Comparison of ENCODE assay signal across 8 cellular contexts in the genomic region with DNA sequence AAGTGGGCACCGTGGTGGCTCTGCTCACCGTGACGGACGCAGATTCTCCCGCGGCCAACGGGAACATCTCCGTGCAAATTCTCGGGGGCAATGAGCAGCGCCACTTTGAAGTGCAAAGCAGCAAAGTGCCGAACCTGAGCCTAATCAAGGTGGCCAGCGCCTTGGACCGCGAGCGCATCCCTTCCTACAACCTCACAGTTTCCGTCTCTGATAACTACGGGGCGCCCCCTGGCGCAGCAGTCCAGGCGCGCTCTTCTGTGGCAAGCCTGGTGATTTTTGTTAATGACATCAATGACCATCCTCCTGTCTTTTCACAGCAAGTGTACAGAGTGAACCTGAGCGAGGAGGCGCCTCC. TPM values are rescaled to one million over a fixed set of nuclear protein-coding genes. Genes with fewer than 3 reads are reported as not detected.
DNase-seq lines count a peak whose midpoint lies in the region; ATAC-seq lines count a peak whose summit lies in the region.
"Had no signal": no experiment of that assay in that cellular context is flagged by ENCODE, and none has a peak within 500 bp of the region (broad histone marks: within the 10 kb centered on the region; RNA-seq: fewer than 3 reads in every experiment).

No MANE protein-coding gene starts in this region.

- no peaks in the 10 kb centered on the region for H3K9me3 Mint-ChIP-seq in activated naive CD8-positive, alpha-beta T cell treated with anti-CD3 and anti-CD28 coated beads, Interleukin-2, amount 50 U/mL, for 24 hours
- H3K9me3 Mint-ChIP-seq: T-helper 1 cell treated with Interleukin-12 subunit alpha and Interleukin-12 subunit beta and Interleukin-4 antibody, amounts not matched to agents 30 μg/mL and 1 μg/mL, for 36 hours had no signal

- peak overlapping the region; percentile 25 for H3K27ac ChIP-seq in rectal smooth muscle tissue (ENCODE audit: low read depth, low read length)

- no peaks in the 10 kb centered on the region for H3K36me3 ChIP-seq in H7 (replicated peaks; ENCODE audit: control insufficient read depth, insufficient read depth, low read length)
- H3K36me3 ChIP-seq in rectal smooth muscle tissue (ENCODE audit: control insufficient read depth, insufficient read depth, low read length): no peaks in the 10 kb centered on the region

- ATAC-seq in activated naive CD8-positive, alpha-beta T cell treated with anti-CD3 and anti-CD28 coated beads, Interleukin-2, amount 50 U/mL, for 24 hours: no peak
- ATAC-seq in HG02852 (IDR thresholded peaks at IDR 0.05; ENCODE audit: unreplicated experiment): no peak
- ATAC-seq in HG03159 (IDR thresholded peaks at IDR 0.05; ENCODE audit: unreplicated experiment): no peak

- DNase-seq in H7: peak; percentile 51
- peak; percentile 3 for DNase-seq in activated naive CD8-positive, alpha-beta T cell treated with anti-CD3 and anti-CD28 coated beads, Interleukin-2, amount 50 U/mL, for 24 hours
- peak; percentile 27 to 52 for DNase-seq in hippocampal formation (lab: John Stamatoyannopoulos, UW)
- no peak for DNase-seq in NCI-H345 (lab: John Stamatoyannopoulos, UW)

- H3K27me3 Mint-ChIP-seq in activated naive CD8-positive, alpha-beta T cell treated with anti-CD3 and anti-CD28 coated beads, Interleukin-2, amount 50 U/mL, for 24 hours: peaks cover 62% of the 10 kb centered on the region

- H3K36me3 Mint-ChIP-seq in activated naive CD8-positive, alpha-beta T cell treated with anti-CD3 and anti-CD28 coated beads, Interleukin-2, amount 50 U/mL, for 24 hours (ENCODE audit: low read depth): no peaks in the 10 kb centered on the region

- peaks cover 35% of the 10 kb centered on the region for H3K4me1 Mint-ChIP-seq in activated naive CD8-positive, alpha-beta T cell treated with anti-CD3 and anti-CD28 coated beads, Interleukin-2, amount 50 U/mL, for 24 hours

- no peak overlapping the region for H3K9ac ChIP-seq in rectal smooth muscle tissue (ENCODE audit: low read length)

- H3K4me1 ChIP-seq in rectal smooth muscle tissue (ENCODE audit: control insufficient read depth, insufficient read depth, low read length): peaks cover 21% of the 10 kb centered on the region

- H3K4me3 ChIP-seq in H7 (ENCODE audit: insufficient read depth, low read depth, low read length) (peak overlapping the region; percentile 74), rectal smooth muscle tissue (ENCODE audit: low read length) (peak overlapping the region; percentile 84)

- H3K4me3 Mint-ChIP-seq in activated naive CD8-positive, alpha-beta T cell treated with anti-CD3 and anti-CD28 coated beads, Interleukin-2, amount 50 U/mL, for 24 hours: peak overlapping the region; percentile 49
- H3K4me3 Mint-ChIP-seq: T-helper 1 cell treated with Interleukin-12 subunit alpha and Interleukin-12 subunit beta and Interleukin-4 antibody, amounts not matched to agents 30 μg/mL and 1 μg/mL, for 36 hours had no signal

- no peak overlapping the region for H3K27ac Mint-ChIP-seq in activated naive CD8-positive, alpha-beta T cell treated with anti-CD3 and anti-CD28 coated beads, Interleukin-2, amount 50 U/mL, for 24 hours
- H3K27ac Mint-ChIP-seq: T-helper 1 cell treated with Interleukin-12 subunit alpha and Interleukin-12 subunit beta and Interleukin-4 antibody, amounts not matched to agents 30 μg/mL and 1 μg/mL, for 36 hours had no signal

- peaks cover 27% of the 10 kb centered on the region for H3K27me3 ChIP-seq in H7 (ENCODE audit: control insufficient read depth, insufficient read depth, low read length)
- H3K27me3 ChIP-seq in rectal smooth muscle tissue (ENCODE audit: control insufficient read depth, insufficient read depth, low read length): peaks cover 3% of the 10 kb centered on the region

RNA-seq across cellular contexts. Expression of a gene that starts 2.7 kb away (rescaled TPM):
- 2.2 and 4.0 TPM in 2 replicates for total RNA-seq in H7 (2014; rRNA removed; shearing (Covaris generic))
